ENCODE assay signal across 25 cellular contexts in the genomic region with DNA sequence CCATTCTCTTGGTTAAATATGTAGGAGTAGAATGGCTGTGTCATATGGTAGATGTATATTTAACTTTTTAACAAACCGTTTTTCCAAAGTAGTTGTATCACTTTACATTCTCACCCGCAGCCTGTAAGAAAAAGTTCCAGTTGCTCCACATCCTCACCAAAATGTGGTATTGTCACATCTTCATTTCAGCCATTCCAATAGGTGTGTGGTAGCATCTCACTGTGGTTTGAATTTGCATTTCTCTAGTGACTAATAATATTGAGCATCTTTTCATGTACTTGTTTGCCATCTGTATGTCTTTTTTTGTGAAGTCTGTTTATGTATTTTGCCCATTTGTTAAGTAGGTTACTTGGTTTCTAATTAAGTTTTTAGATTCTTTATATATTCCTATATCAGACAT.
"Had no signal": no experiment of that assay in that cellular context is flagged by ENCODE, and none has a peak within 500 bp of the region (broad histone marks: within the 10 kb centered on the region; RNA-seq: fewer than 3 reads in every experiment).

No MANE protein-coding gene starts in this region.

- H2AFZ ChIP-seq: neural progenitor cell, parathyroid adenoma had no signal

- H3K9ac ChIP-seq: neural progenitor cell, parathyroid adenoma had no signal

- FAIRE-seq: small intestine had no signal

- ATAC-seq: naive thymus-derived CD4-positive, alpha-beta T cell; natural killer cell; psoas muscle; right cardiac atrium; right lobe of liver; stimulated activated memory B cell treated with anti-CD40 and anti-IgM and Interleukin-4, amounts not matched to agents 10 μg/mL and 1 μg/mL and 100 μg/mL, for 72 hours; upper lobe of right lung had no signal

- H3K79me2 ChIP-seq: parathyroid adenoma had no signal

- H3K4me3 ChIP-seq: neural progenitor cell, ovary, psoas muscle, right lobe of liver, sigmoid colon, stomach, suprapubic skin, testis, tibial artery, transverse colon, upper lobe of right lung, uterus had no signal

- H3K4me2 ChIP-seq: neural progenitor cell had no signal

- H3K27me3 ChIP-seq: neural progenitor cell, ovary, right lobe of liver, sigmoid colon, stomach, suprapubic skin, testis, tibial artery, transverse colon, upper lobe of right lung, uterus had no signal

- H3K36me3 ChIP-seq: neural progenitor cell, ovary, right lobe of liver, sigmoid colon, stomach, suprapubic skin, tibial artery, transverse colon, upper lobe of right lung, uterus had no signal

- H3K27ac ChIP-seq: neural progenitor cell, ovary, parathyroid adenoma, psoas muscle, right lobe of liver, sigmoid colon, stomach, suprapubic skin, testis, tibial artery, transverse colon, upper lobe of right lung, uterus had no signal

- H3K4me1 ChIP-seq: parathyroid adenoma, psoas muscle, right lobe of liver, sigmoid colon, stomach, suprapubic skin, testis, tibial artery, transverse colon, upper lobe of right lung, uterus had no signal

- DNase-seq: naive thymus-derived CD4-positive, alpha-beta T cell; natural killer cell; occipital lobe; ovary; posterior cingulate gyrus; psoas muscle; right cardiac atrium; right lobe of liver; sigmoid colon; small intestine; stimulated activated CD4-positive, alpha-beta T cell treated with anti-CD3 and anti-CD28 coated beads, Interleukin-15, amount 100 ng/mL, for 24 hours; stimulated activated CD4-positive, alpha-beta T cell treated with anti-CD3 and anti-CD28 coated beads, Interleukin-2, amount 100 ng/mL, for 24 hours; stimulated activated CD4-positive, alpha-beta T cell treated with anti-CD3 and anti-CD28 coated beads, Interleukin-2, amount 100 ng/mL, for 48 hours; stimulated activated CD4-positive, alpha-beta T cell treated with anti-CD3 and anti-CD28 coated beads, Interleukin-4, amount 100 ng/mL, for 24 hours; stimulated activated naive CD4-positive, alpha-beta T cell treated with Interleukin-2 at 50 U/mL for 16 hours; stomach; testis; tibial artery; transverse colon; upper lobe of right lung; uterus had no signal

- H3K9me3 ChIP-seq: ovary, psoas muscle, right lobe of liver, sigmoid colon, stomach, suprapubic skin, testis, tibial artery, transverse colon, upper lobe of right lung, uterus had no signal
